ENCODE assay signal across 1 cellular context in the genomic region with DNA sequence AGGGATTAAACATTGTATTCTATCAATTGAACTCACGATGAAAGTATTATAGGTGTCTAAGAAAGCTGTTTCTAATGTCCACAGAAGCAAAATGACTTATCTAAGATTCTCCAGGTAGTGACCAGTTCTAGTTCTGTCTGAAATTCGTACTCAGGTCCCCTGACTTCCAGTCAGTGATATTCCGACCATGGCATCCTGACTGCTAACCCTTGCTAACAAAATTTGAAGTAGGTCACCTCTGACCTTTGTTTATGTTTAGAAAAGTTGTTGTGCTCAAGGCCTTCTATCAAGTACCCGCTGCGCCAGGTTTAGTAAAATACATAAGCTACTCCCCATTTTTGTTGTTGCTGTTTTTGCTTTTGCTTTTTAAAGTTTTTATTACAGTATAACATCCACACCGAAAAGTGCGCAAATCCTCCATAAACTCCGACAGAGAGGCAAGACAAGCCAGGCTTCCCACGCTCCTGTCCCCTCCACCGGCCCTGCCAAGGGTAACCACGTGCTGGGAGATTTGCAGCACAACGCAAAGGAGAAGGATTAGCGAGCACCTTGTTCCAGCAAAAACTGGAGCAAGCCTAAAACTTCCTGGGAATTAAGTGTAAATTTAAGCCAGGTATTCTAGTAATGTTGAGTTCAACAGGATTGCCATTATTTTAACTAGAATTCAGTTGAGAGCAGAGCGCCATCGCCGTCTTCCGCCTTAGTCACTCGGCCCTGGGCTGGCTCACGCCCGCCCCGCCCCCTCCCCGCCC.
A peak's percentile ranks its signal among the peaks of the same experiment; 100 is the strongest.
TF ChIP-seq lines count a peak whose summit lies in the region.

No MANE protein-coding gene starts in this region.

TF ChIP-seq in HepG2, 621 proteins besides CTCF, POLR2A, EP300 and RAD21 (continued from another document and continues in another):
- TF ChIP-seq, protein P1, sequence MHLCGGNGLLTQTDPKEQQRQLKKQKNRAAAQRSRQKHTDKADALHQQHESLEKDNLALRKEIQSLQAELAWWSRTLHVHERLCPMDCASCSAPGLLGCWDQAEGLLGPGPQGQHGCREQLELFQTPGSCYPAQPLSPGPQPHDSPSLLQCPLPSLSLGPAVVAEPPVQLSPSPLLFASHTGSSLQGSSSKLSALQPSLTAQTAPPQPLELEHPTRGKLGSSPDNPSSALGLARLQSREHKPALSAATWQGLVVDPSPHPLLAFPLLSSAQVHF (CRISPR knock-in tag; IDR thresholded peaks at IDR 0.05) = peak; percentile 70; the same call in 1 of the 2 replicates
- TF ChIP-seq ZFP82 (CRISPR knock-in tag; IDR thresholded peaks at IDR 0.05; ENCODE audit: borderline replicate concordance) = 0 out of 2 replicates have a peak, but pooled peaks have one; percentile 63
- no peak for TF ChIP-seq ZNF430 (CRISPR knock-in tag; IDR thresholded peaks at IDR 0.05)
- TF ChIP-seq ZFX (CRISPR knock-in tag; IDR thresholded peaks at IDR 0.05; ENCODE audit: low read depth) = peak; percentile 66
- TF ChIP-seq TBX3 (IDR thresholded peaks at IDR 0.05; ENCODE audit: borderline replicate concordance) = no peak
- TF ChIP-seq ZBTB3 (CRISPR knock-in tag; IDR thresholded peaks at IDR 0.05; ENCODE audit: borderline replicate concordance, low read depth) = no peak
- TF ChIP-seq JUN (CRISPR knock-in tag; IDR thresholded peaks at IDR 0.05) = no peak
- TF ChIP-seq AHR (CRISPR knock-in tag; IDR thresholded peaks at IDR 0.05) = peak; percentile 60
- TF ChIP-seq SAP130 (CRISPR knock-in tag; IDR thresholded peaks at IDR 0.05; ENCODE audit: low read depth) = peak; percentile 90
- TF ChIP-seq, protein P2, sequence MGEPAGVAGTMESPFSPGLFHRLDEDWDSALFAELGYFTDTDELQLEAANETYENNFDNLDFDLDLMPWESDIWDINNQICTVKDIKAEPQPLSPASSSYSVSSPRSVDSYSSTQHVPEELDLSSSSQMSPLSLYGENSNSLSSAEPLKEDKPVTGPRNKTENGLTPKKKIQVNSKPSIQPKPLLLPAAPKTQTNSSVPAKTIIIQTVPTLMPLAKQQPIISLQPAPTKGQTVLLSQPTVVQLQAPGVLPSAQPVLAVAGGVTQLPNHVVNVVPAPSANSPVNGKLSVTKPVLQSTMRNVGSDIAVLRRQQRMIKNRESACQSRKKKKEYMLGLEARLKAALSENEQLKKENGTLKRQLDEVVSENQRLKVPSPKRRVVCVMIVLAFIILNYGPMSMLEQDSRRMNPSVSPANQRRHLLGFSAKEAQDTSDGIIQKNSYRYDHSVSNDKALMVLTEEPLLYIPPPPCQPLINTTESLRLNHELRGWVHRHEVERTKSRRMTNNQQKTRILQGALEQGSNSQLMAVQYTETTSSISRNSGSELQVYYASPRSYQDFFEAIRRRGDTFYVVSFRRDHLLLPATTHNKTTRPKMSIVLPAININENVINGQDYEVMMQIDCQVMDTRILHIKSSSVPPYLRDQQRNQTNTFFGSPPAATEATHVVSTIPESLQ (CRISPR knock-in tag; conservative IDR thresholded peaks at IDR 0.05) = no peak
- TF ChIP-seq, protein P3, sequence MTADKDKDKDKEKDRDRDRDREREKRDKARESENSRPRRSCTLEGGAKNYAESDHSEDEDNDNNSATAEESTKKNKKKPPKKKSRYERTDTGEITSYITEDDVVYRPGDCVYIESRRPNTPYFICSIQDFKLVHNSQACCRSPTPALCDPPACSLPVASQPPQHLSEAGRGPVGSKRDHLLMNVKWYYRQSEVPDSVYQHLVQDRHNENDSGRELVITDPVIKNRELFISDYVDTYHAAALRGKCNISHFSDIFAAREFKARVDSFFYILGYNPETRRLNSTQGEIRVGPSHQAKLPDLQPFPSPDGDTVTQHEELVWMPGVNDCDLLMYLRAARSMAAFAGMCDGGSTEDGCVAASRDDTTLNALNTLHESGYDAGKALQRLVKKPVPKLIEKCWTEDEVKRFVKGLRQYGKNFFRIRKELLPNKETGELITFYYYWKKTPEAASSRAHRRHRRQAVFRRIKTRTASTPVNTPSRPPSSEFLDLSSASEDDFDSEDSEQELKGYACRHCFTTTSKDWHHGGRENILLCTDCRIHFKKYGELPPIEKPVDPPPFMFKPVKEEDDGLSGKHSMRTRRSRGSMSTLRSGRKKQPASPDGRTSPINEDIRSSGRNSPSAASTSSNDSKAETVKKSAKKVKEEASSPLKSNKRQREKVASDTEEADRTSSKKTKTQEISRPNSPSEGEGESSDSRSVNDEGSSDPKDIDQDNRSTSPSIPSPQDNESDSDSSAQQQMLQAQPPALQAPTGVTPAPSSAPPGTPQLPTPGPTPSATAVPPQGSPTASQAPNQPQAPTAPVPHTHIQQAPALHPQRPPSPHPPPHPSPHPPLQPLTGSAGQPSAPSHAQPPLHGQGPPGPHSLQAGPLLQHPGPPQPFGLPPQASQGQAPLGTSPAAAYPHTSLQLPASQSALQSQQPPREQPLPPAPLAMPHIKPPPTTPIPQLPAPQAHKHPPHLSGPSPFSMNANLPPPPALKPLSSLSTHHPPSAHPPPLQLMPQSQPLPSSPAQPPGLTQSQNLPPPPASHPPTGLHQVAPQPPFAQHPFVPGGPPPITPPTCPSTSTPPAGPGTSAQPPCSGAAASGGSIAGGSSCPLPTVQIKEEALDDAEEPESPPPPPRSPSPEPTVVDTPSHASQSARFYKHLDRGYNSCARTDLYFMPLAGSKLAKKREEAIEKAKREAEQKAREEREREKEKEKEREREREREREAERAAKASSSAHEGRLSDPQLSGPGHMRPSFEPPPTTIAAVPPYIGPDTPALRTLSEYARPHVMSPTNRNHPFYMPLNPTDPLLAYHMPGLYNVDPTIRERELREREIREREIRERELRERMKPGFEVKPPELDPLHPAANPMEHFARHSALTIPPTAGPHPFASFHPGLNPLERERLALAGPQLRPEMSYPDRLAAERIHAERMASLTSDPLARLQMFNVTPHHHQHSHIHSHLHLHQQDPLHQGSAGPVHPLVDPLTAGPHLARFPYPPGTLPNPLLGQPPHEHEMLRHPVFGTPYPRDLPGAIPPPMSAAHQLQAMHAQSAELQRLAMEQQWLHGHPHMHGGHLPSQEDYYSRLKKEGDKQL (CRISPR knock-in tag; IDR thresholded peaks at IDR 0.05; ENCODE audit: low read depth) = no peak
- TF ChIP-seq ZNF232 (CRISPR knock-in tag; IDR thresholded peaks at IDR 0.05; ENCODE audit: borderline replicate concordance) = peak; percentile 92; the same call in 1 of the 2 replicates
- peak; percentile 77; the same call in 1 of the 2 replicates for TF ChIP-seq ZNF737 (CRISPR knock-in tag; IDR thresholded peaks at IDR 0.05; ENCODE audit: borderline replicate concordance)
- TF ChIP-seq, protein P4, sequence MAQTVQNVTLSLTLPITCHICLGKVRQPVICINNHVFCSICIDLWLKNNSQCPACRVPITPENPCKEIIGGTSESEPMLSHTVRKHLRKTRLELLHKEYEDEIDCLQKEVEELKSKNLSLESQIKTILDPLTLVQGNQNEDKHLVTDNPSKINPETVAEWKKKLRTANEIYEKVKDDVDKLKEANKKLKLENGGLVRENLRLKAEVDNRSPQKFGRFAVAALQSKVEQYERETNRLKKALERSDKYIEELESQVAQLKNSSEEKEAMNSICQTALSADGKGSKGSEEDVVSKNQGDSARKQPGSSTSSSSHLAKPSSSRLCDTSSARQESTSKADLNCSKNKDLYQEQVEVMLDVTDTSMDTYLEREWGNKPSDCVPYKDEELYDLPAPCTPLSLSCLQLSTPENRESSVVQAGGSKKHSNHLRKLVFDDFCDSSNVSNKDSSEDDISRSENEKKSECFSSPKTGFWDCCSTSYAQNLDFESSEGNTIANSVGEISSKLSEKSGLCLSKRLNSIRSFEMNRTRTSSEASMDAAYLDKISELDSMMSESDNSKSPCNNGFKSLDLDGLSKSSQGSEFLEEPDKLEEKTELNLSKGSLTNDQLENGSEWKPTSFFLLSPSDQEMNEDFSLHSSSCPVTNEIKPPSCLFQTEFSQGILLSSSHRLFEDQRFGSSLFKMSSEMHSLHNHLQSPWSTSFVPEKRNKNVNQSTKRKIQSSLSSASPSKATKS (CRISPR knock-in tag; IDR thresholded peaks at IDR 0.05) = no peak; the same call in 1 of the 2 replicates
- TF ChIP-seq, protein P5, sequence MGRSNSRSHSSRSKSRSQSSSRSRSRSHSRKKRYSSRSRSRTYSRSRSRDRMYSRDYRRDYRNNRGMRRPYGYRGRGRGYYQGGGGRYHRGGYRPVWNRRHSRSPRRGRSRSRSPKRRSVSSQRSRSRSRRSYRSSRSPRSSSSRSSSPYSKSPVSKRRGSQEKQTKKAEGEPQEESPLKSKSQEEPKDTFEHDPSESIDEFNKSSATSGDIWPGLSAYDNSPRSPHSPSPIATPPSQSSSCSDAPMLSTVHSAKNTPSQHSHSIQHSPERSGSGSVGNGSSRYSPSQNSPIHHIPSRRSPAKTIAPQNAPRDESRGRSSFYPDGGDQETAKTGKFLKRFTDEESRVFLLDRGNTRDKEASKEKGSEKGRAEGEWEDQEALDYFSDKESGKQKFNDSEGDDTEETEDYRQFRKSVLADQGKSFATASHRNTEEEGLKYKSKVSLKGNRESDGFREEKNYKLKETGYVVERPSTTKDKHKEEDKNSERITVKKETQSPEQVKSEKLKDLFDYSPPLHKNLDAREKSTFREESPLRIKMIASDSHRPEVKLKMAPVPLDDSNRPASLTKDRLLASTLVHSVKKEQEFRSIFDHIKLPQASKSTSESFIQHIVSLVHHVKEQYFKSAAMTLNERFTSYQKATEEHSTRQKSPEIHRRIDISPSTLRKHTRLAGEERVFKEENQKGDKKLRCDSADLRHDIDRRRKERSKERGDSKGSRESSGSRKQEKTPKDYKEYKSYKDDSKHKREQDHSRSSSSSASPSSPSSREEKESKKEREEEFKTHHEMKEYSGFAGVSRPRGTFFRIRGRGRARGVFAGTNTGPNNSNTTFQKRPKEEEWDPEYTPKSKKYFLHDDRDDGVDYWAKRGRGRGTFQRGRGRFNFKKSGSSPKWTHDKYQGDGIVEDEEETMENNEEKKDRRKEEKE (IDR thresholded peaks at IDR 0.05) = no peak
- peak; percentile 63; the same call in 1 of the 2 replicates for TF ChIP-seq ELF1 (CRISPR knock-in tag; IDR thresholded peaks at IDR 0.05)
- TF ChIP-seq SSRP1 (CRISPR knock-in tag; IDR thresholded peaks at IDR 0.05) = no peak
- TF ChIP-seq HOXA3 (CRISPR knock-in tag; IDR thresholded peaks at IDR 0.05) = peak; percentile 56; the same call in 1 of the 2 replicates
- peak; percentile 71 for TF ChIP-seq ZNF264 (CRISPR knock-in tag; IDR thresholded peaks at IDR 0.05)
- TF ChIP-seq, protein P6, sequence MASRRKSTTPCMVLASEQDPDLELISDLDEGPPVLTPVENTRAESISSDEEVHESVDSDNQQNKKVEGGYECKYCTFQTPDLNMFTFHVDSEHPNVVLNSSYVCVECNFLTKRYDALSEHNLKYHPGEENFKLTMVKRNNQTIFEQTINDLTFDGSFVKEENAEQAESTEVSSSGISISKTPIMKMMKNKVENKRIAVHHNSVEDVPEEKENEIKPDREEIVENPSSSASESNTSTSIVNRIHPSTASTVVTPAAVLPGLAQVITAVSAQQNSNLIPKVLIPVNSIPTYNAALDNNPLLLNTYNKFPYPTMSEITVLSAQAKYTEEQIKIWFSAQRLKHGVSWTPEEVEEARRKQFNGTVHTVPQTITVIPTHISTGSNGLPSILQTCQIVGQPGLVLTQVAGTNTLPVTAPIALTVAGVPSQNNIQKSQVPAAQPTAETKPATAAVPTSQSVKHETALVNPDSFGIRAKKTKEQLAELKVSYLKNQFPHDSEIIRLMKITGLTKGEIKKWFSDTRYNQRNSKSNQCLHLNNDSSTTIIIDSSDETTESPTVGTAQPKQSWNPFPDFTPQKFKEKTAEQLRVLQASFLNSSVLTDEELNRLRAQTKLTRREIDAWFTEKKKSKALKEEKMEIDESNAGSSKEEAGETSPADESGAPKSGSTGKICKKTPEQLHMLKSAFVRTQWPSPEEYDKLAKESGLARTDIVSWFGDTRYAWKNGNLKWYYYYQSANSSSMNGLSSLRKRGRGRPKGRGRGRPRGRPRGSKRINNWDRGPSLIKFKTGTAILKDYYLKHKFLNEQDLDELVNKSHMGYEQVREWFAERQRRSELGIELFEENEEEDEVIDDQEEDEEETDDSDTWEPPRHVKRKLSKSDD (CRISPR knock-in tag; IDR thresholded peaks at IDR 0.05; ENCODE audit: low read depth) = no peak
- peak; percentile 45; the same call in 1 of the 2 replicates for TF ChIP-seq STAT5B (CRISPR knock-in tag; IDR thresholded peaks at IDR 0.05)
- no peak for TF ChIP-seq CCAR2 (optimal IDR thresholded peaks at IDR 0.05; ENCODE audit: low read depth, low read length)
- peak; percentile 52; the same call in 1 of the 2 replicates for TF ChIP-seq HIVEP1 (CRISPR knock-in tag; IDR thresholded peaks at IDR 0.05)
- TF ChIP-seq REPIN1 (CRISPR knock-in tag; IDR thresholded peaks at IDR 0.05; ENCODE audit: borderline replicate concordance, low read depth) = peak; percentile 79; the same call in 1 of the 2 replicates
- TF ChIP-seq ARNT2 (CRISPR knock-in tag; IDR thresholded peaks at IDR 0.05; ENCODE audit: low read depth) = peak; percentile 83; the same call in 1 of the 2 replicates
- TF ChIP-seq HNRNPL (IDR thresholded peaks at IDR 0.05; ENCODE audit: low read depth, low read length) = no peak
- TF ChIP-seq, protein P7, sequence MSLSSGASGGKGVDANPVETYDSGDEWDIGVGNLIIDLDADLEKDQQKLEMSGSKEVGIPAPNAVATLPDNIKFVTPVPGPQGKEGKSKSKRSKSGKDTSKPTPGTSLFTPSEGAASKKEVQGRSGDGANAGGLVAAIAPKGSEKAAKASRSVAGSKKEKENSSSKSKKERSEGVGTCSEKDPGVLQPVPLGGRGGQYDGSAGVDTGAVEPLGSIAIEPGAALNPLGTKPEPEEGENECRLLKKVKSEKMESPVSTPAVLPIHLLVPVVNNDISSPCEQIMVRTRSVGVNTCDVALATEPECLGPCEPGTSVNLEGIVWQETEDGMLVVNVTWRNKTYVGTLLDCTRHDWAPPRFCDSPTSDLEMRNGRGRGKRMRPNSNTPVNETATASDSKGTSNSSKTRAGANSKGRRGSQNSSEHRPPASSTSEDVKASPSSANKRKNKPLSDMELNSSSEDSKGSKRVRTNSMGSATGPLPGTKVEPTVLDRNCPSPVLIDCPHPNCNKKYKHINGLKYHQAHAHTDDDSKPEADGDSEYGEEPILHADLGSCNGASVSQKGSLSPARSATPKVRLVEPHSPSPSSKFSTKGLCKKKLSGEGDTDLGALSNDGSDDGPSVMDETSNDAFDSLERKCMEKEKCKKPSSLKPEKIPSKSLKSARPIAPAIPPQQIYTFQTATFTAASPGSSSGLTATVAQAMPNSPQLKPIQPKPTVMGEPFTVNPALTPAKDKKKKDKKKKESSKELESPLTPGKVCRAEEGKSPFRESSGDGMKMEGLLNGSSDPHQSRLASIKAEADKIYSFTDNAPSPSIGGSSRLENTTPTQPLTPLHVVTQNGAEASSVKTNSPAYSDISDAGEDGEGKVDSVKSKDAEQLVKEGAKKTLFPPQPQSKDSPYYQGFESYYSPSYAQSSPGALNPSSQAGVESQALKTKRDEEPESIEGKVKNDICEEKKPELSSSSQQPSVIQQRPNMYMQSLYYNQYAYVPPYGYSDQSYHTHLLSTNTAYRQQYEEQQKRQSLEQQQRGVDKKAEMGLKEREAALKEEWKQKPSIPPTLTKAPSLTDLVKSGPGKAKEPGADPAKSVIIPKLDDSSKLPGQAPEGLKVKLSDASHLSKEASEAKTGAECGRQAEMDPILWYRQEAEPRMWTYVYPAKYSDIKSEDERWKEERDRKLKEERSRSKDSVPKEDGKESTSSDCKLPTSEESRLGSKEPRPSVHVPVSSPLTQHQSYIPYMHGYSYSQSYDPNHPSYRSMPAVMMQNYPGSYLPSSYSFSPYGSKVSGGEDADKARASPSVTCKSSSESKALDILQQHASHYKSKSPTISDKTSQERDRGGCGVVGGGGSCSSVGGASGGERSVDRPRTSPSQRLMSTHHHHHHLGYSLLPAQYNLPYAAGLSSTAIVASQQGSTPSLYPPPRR (CRISPR knock-in tag; IDR thresholded peaks at IDR 0.05; ENCODE audit: borderline replicate concordance) = no peak
